ENCODE assay signal across 1 cellular context in the genomic region with DNA sequence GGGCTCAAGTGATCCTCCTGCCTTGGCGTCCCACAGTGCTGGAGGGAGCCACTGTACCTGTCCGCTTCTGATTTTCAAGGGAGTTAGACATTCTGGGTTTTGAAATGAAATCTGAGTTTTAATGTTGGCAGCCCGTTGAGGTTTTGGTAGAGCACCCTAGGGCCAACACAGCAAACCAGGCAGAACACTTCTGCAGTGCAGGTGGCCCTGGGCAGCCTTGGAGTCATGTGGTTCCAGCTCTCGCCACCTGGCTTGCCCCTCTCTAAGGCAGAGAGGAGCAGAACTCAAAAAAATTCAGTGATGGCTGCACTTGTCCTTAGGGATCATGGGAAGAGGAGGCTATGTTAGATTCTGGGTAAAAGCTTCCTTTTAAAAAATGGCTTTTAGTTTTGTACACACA.
TF ChIP-seq lines count a peak whose summit lies in the region.

No MANE protein-coding gene starts in this region.

TF ChIP-seq in GM12878, 131 proteins besides CTCF, POLR2A, EP300 and RAD21 (continued from another document):
- TF ChIP-seq, protein P1, sequence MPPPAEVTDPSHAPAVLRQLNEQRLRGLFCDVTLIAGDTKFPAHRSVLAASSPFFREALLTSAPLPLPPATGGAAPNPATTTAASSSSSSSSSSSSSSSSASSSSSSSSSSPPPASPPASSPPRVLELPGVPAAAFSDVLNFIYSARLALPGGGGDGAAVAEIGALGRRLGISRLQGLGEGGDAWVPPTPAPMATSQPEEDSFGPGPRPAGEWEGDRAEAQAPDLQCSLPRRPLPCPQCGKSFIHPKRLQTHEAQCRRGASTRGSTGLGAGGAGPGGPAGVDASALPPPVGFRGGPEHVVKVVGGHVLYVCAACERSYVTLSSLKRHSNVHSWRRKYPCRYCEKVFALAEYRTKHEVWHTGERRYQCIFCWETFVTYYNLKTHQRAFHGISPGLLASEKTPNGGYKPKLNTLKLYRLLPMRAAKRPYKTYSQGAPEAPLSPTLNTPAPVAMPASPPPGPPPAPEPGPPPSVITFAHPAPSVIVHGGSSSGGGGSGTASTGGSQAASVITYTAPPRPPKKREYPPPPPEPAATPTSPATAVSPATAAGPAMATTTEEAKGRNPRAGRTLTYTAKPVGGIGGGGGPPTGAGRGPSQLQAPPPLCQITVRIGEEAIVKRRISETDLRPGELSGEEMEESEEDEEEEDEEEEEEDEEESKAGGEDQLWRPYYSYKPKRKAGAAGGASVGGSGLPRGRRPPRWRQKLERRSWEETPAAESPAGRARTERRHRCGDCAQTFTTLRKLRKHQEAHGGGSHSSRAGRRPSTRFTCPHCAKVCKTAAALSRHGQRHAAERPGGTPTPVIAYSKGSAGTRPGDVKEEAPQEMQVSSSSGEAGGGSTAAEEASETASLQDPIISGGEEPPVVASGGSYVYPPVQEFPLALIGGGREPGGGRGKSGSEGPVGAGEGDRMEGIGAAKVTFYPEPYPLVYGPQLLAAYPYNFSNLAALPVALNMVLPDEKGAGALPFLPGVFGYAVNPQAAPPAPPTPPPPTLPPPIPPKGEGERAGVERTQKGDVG (CRISPR knock-in tag; IDR thresholded peaks at IDR 0.05), result no peak
- TF ChIP-seq, protein P2, sequence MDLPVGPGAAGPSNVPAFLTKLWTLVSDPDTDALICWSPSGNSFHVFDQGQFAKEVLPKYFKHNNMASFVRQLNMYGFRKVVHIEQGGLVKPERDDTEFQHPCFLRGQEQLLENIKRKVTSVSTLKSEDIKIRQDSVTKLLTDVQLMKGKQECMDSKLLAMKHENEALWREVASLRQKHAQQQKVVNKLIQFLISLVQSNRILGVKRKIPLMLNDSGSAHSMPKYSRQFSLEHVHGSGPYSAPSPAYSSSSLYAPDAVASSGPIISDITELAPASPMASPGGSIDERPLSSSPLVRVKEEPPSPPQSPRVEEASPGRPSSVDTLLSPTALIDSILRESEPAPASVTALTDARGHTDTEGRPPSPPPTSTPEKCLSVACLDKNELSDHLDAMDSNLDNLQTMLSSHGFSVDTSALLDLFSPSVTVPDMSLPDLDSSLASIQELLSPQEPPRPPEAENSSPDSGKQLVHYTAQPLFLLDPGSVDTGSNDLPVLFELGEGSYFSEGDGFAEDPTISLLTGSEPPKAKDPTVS (IDR thresholded peaks at IDR 0.05; ENCODE audit: low read depth, low read length), result no peak
